Comparison of ENCODE assay signal across 10 cellular contexts in genomic region chr10:24457661-24458318, GRCh38.
A peak's percentile ranks its signal among the peaks of the same experiment; 100 is the strongest.
DNase-seq lines count a peak whose midpoint lies in the region; ATAC-seq and TF ChIP-seq lines count a peak whose summit lies in the region.
"Had no signal": no experiment of that assay in that cellular context is flagged by ENCODE, and none has a peak within 500 bp of the region (broad histone marks: within the 10 kb centered on the region; RNA-seq: fewer than 3 reads in every experiment).

No MANE protein-coding gene starts in this region.

- DNase-seq in GM23248 = peak; percentile 36
- DNase-seq in RPMI8226 = peak; percentile 66
- peak; percentile 90 for DNase-seq in fibroblast of gingiva (ENCODE audit: low read depth)
- no peak for DNase-seq in psoas muscle
- DNase-seq in mesenteric fat pad (ENCODE audit: low spot score) = no peak
- no peak for DNase-seq in NCI-H2227 (lab: John Stamatoyannopoulos, UW; ENCODE audit: unreplicated experiment)
- no peak for DNase-seq in G401 (ENCODE audit: low spot score)
- DNase-seq: left ventricle myocardium inferior, NCI-H82 had no signal

- H3K4me2 ChIP-seq in GM23248 (ENCODE audit: unreplicated experiment) = no peak overlapping the region

- ATAC-seq in psoas muscle = peak; percentile 67 to 75 (median 68)
- ATAC-seq in GM18867 (IDR thresholded peaks at IDR 0.05; ENCODE audit: unreplicated experiment) = no peak

- 93% methylated on average over 7 of the region's 7 CpGs for WGBS in GM23248 (ENCODE audit: low coverage in 1 of 2, low lambda C conversion rate in 2 of 2, missing lambda C conversion rate in 2 of 2), 2 experiments
- 45 to 68% (median 49%) methylated on average over 7 of the region's 7 CpGs for WGBS in psoas muscle, 3 donors

- TF ChIP-seq CTCF in psoas muscle (IDR thresholded peaks at IDR 0.05) = no peak

- H3K4me1 ChIP-seq in GM23248 (ENCODE audit: insufficient read depth) (peaks cover 45% of the 10 kb centered on the region), psoas muscle (peaks cover 69% of the 10 kb centered on the region)

- no peaks in the 10 kb centered on the region for H4K20me1 ChIP-seq in GM23248 (ENCODE audit: insufficient read depth)

- in situ Hi-C loops in GM23248 (cut with MboI) (no loop called here), G401 (cut with HindIII; ENCODE audit: low sequenced_read_pairs) (no loop called here)

- H3K4me3 ChIP-seq in GM23248 = no peak overlapping the region
- H3K4me3 ChIP-seq in psoas muscle = no peak overlapping the region
- H3K4me3 ChIP-seq: left ventricle myocardium inferior had no signal

- no peaks in the 10 kb centered on the region for H3K36me3 ChIP-seq in GM23248 (ENCODE audit: low read depth)
- no peaks in the 10 kb centered on the region for H3K36me3 ChIP-seq in psoas muscle (ENCODE audit: insufficient read depth in 1 of 2, low read depth in 1 of 2)
- H3K36me3 ChIP-seq: left ventricle myocardium inferior had no signal

- peak overlapping the region; percentile 15 for H3K27ac ChIP-seq in GM23248
- peak overlapping the region; percentile 65 for H3K27ac ChIP-seq in psoas muscle
- H3K27ac ChIP-seq: left ventricle myocardium inferior had no signal

- H3K9me3 ChIP-seq in GM23248 (ENCODE audit: low read depth) (no peaks in the 10 kb centered on the region), psoas muscle (no peaks in the 10 kb centered on the region)
- H3K9me3 ChIP-seq: left ventricle myocardium inferior had no signal

- intact Hi-C loops in psoas muscle (cut with DNase I) = no loop called here

- no peaks in the 10 kb centered on the region for H3K79me2 ChIP-seq in GM23248 (ENCODE audit: insufficient read depth)

- no peak overlapping the region for H3K9ac ChIP-seq in GM23248

- H3K9me2 ChIP-seq in GM23248 (ENCODE audit: insufficient read depth) = no peaks in the 10 kb centered on the region

- H2AFZ ChIP-seq in GM23248 = no peak overlapping the region

- H3K27me3 ChIP-seq in GM23248 (replicated peaks; ENCODE audit: insufficient read depth) = no peaks in the 10 kb centered on the region
- no peaks in the 10 kb centered on the region for H3K27me3 ChIP-seq in psoas muscle (ENCODE audit: insufficient read depth in 3 of 3, low read length in 2 of 3)

- peaks cover 49% of the 10 kb centered on the region for H3F3A ChIP-seq in GM23248 (ENCODE audit: insufficient read depth)

Comparison
In these comparisons a context has a peak if more than half of its experiments do, and no peak if none do; other contexts are left out.
1. DNase-seq: peak in GM23248 (single experiment), RPMI8226 (single experiment) and fibroblast of gingiva (single experiment); none in psoas muscle (0 of 2), mesenteric fat pad (single experiment), NCI-H2227 (single experiment) and G401 (single experiment).